In genomic region chr11:134253189-134253993, GRCh38 we compare ENCODE assay signal across 1 cellular context.
TF ChIP-seq lines count a peak whose summit lies in the region.

TSS of gene ACAD8 (plus strand) at chr11:134253568. CDS start at chr11:134253601, 33 bp downstream.
TSS of gene THYN1 (minus strand) at chr11:134253352. CDS start at chr11:134252882, 470 bp downstream.

TF ChIP-seq in HepG2, 621 proteins besides CTCF, POLR2A, EP300 and RAD21 (continued from another document and continues in another):
- no peak for TF ChIP-seq IRF9 (CRISPR knock-in tag; IDR thresholded peaks at IDR 0.05; ENCODE audit: borderline replicate concordance)
- no peak for TF ChIP-seq ARNT (IDR thresholded peaks at IDR 0.05)
- 0 out of 2 replicates have a peak, but pooled peaks have one; percentile 54 for TF ChIP-seq MTF2 (CRISPR knock-in tag; IDR thresholded peaks at IDR 0.05; ENCODE audit: borderline replicate concordance)
- TF ChIP-seq ZNF260 (CRISPR knock-in tag; IDR thresholded peaks at IDR 0.05; ENCODE audit: borderline replicate concordance, low read depth) = no peak
- TF ChIP-seq NFAT5 (CRISPR knock-in tag; IDR thresholded peaks at IDR 0.05) = no peak
- 0 out of 2 replicates have a peak, but pooled peaks have one; percentile 47 for TF ChIP-seq HMGXB3 (CRISPR knock-in tag; IDR thresholded peaks at IDR 0.05; ENCODE audit: borderline replicate concordance)
- 0 out of 2 replicates have a peak, but pooled peaks have one; percentile 41 for TF ChIP-seq ZNF691 (CRISPR knock-in tag; IDR thresholded peaks at IDR 0.05; ENCODE audit: borderline replicate concordance, low read depth)
- TF ChIP-seq ASH2L (IDR thresholded peaks at IDR 0.05; ENCODE audit: insufficient read length, low read depth, low read length) = peak; percentile 90
- no peak for TF ChIP-seq KAT2B (IDR thresholded peaks at IDR 0.05; ENCODE audit: borderline replicate concordance, low read depth, low read length)
- TF ChIP-seq HMG20B (CRISPR knock-in tag; conservative IDR thresholded peaks at IDR 0.05) = no peak
- TF ChIP-seq MIXL1 (CRISPR knock-in tag; IDR thresholded peaks at IDR 0.05) = peak; percentile 62
- peak; percentile 81 for TF ChIP-seq PHF20 (CRISPR knock-in tag; IDR thresholded peaks at IDR 0.05)
- 0 out of 2 replicates have a peak, but pooled peaks have one; percentile 37 for TF ChIP-seq ZNF777 (CRISPR knock-in tag; IDR thresholded peaks at IDR 0.05)
- no peak for TF ChIP-seq ZNF670 (CRISPR knock-in tag; IDR thresholded peaks at IDR 0.05; ENCODE audit: borderline replicate concordance)
- TF ChIP-seq ZNF790 (CRISPR knock-in tag; IDR thresholded peaks at IDR 0.05; ENCODE audit: borderline replicate concordance) = no peak
- TF ChIP-seq ZNF431 (CRISPR knock-in tag; IDR thresholded peaks at IDR 0.05; ENCODE audit: borderline replicate concordance, low read depth) = no peak
- no peak for TF ChIP-seq ZMAT5 (CRISPR knock-in tag; IDR thresholded peaks at IDR 0.05; ENCODE audit: borderline replicate concordance, low read depth)
- no peak for TF ChIP-seq FOXJ3 (CRISPR knock-in tag; IDR thresholded peaks at IDR 0.05; ENCODE audit: borderline replicate concordance)
- TF ChIP-seq ZFP41 (CRISPR knock-in tag; IDR thresholded peaks at IDR 0.05; ENCODE audit: borderline replicate concordance) = no peak
- peak; percentile 19; the same call in 1 of the 2 replicates for TF ChIP-seq ZBTB26 (CRISPR knock-in tag; IDR thresholded peaks at IDR 0.05; ENCODE audit: borderline replicate concordance)
- TF ChIP-seq TCF7 (IDR thresholded peaks at IDR 0.05; ENCODE audit: low read depth) = no peak
- TF ChIP-seq ZKSCAN8 (CRISPR knock-in tag; IDR thresholded peaks at IDR 0.05; ENCODE audit: borderline replicate concordance) = 0 out of 2 replicates have a peak, but pooled peaks have one; percentile 15
- no peak for TF ChIP-seq IKZF4 (CRISPR knock-in tag; IDR thresholded peaks at IDR 0.05; ENCODE audit: borderline replicate concordance, low read depth, not compliant biosample characterization)
- no peak for TF ChIP-seq ZSCAN20 (CRISPR knock-in tag; IDR thresholded peaks at IDR 0.05; ENCODE audit: borderline replicate concordance)
- TF ChIP-seq USF2 (IDR thresholded peaks at IDR 0.05; ENCODE audit: low read depth, low read length) = no peak
- TF ChIP-seq USF2 (CRISPR knock-in tag; IDR thresholded peaks at IDR 0.05; ENCODE audit: borderline replicate concordance) = no peak
- TF ChIP-seq GATAD2A (CRISPR knock-in tag; IDR thresholded peaks at IDR 0.05) = no peak; the same call in 1 of the 2 replicates
- no peak for TF ChIP-seq HNRNPH1 (optimal IDR thresholded peaks at IDR 0.05; ENCODE audit: low read depth, low read length)
- no peak for TF ChIP-seq NPAS2 (CRISPR knock-in tag; IDR thresholded peaks at IDR 0.05; ENCODE audit: borderline replicate concordance)
- TF ChIP-seq ZBTB33 (CRISPR knock-in tag; IDR thresholded peaks at IDR 0.05) = peak; percentile 35; the same call in 1 of the 2 replicates
- TF ChIP-seq CAMTA2 (CRISPR knock-in tag; IDR thresholded peaks at IDR 0.05; ENCODE audit: borderline replicate concordance) = no peak
- TF ChIP-seq AGO2 (optimal IDR thresholded peaks at IDR 0.05; ENCODE audit: low read depth, low read length) = no peak
- TF ChIP-seq RBFOX2 (IDR thresholded peaks at IDR 0.05; ENCODE audit: low read depth, low read length) = peak; percentile 80
- TF ChIP-seq RARG (CRISPR knock-in tag; IDR thresholded peaks at IDR 0.05; ENCODE audit: low read depth) = no peak
- no peak for TF ChIP-seq NKX3-1 (CRISPR knock-in tag; IDR thresholded peaks at IDR 0.05)
- peak; percentile 54; the same call in 1 of the 2 replicates for TF ChIP-seq ZNF350 (CRISPR knock-in tag; IDR thresholded peaks at IDR 0.05; ENCODE audit: borderline replicate concordance, low read depth)
- no peak for TF ChIP-seq ZNF484 (CRISPR knock-in tag; IDR thresholded peaks at IDR 0.05; ENCODE audit: borderline replicate concordance, low read depth)
- no peak for TF ChIP-seq MATR3 (CRISPR knock-in tag; IDR thresholded peaks at IDR 0.05)
- TF ChIP-seq ZNF460 (CRISPR knock-in tag; IDR thresholded peaks at IDR 0.05; ENCODE audit: borderline replicate concordance) = no peak
- TF ChIP-seq JUN (CRISPR knock-in tag; IDR thresholded peaks at IDR 0.05) = no peak
- peak; percentile 91 for TF ChIP-seq TAF1 (CRISPR knock-in tag; IDR thresholded peaks at IDR 0.05)
